ENCODE assay signal across 1 cellular context in the genomic region with DNA sequence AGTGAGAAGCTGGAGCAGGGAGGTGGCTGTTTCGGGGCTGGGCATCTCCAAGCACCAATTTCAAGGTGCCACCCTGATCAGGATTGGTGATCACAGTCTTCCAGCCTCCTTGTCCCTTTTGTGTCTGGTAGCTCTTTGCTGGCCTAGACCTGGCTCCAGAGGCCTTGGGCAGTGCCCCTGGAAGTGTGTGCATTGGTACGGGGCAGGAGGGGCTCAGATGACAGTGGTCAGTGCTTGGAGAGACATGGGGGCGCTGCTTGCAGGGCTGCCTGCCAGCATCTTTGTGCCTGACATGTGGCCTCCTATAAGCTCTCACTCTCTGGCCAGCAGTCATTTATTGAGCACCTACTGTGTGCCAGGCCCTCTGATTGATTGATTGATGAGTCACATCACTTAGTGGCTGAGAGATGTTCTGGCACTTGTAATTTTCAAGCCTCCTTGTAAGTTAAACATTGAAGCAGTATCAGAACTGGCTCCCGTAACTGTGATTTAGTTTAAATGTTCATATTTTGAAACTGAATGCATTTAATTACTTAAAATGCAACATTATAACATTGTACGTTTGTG.
A peak's percentile ranks its signal among the peaks of the same experiment; 100 is the strongest.
TF ChIP-seq lines count a peak whose summit lies in the region.

No MANE protein-coding gene starts in this region.

TF ChIP-seq in HepG2, 621 proteins besides CTCF, POLR2A, EP300 and RAD21 (continued from another document and continues in another):
- TF ChIP-seq, protein P1, sequence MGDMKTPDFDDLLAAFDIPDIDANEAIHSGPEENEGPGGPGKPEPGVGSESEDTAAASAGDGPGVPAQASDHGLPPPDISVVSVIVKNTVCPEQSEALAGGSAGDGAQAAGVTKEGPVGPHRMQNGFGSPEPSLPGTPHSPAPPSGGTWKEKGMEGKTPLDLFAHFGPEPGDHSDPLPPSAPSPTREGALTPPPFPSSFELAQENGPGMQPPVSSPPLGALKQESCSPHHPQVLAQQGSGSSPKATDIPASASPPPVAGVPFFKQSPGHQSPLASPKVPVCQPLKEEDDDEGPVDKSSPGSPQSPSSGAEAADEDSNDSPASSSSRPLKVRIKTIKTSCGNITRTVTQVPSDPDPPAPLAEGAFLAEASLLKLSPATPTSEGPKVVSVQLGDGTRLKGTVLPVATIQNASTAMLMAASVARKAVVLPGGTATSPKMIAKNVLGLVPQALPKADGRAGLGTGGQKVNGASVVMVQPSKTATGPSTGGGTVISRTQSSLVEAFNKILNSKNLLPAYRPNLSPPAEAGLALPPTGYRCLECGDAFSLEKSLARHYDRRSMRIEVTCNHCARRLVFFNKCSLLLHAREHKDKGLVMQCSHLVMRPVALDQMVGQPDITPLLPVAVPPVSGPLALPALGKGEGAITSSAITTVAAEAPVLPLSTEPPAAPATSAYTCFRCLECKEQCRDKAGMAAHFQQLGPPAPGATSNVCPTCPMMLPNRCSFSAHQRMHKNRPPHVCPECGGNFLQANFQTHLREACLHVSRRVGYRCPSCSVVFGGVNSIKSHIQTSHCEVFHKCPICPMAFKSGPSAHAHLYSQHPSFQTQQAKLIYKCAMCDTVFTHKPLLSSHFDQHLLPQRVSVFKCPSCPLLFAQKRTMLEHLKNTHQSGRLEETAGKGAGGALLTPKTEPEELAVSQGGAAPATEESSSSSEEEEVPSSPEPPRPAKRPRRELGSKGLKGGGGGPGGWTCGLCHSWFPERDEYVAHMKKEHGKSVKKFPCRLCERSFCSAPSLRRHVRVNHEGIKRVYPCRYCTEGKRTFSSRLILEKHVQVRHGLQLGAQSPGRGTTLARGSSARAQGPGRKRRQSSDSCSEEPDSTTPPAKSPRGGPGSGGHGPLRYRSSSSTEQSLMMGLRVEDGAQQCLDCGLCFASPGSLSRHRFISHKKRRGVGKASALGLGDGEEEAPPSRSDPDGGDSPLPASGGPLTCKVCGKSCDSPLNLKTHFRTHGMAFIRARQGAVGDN (CRISPR knock-in tag; IDR thresholded peaks at IDR 0.05), result 0 out of 2 replicates have a peak, but pooled peaks have one; percentile 18
- TF ChIP-seq, protein P2, sequence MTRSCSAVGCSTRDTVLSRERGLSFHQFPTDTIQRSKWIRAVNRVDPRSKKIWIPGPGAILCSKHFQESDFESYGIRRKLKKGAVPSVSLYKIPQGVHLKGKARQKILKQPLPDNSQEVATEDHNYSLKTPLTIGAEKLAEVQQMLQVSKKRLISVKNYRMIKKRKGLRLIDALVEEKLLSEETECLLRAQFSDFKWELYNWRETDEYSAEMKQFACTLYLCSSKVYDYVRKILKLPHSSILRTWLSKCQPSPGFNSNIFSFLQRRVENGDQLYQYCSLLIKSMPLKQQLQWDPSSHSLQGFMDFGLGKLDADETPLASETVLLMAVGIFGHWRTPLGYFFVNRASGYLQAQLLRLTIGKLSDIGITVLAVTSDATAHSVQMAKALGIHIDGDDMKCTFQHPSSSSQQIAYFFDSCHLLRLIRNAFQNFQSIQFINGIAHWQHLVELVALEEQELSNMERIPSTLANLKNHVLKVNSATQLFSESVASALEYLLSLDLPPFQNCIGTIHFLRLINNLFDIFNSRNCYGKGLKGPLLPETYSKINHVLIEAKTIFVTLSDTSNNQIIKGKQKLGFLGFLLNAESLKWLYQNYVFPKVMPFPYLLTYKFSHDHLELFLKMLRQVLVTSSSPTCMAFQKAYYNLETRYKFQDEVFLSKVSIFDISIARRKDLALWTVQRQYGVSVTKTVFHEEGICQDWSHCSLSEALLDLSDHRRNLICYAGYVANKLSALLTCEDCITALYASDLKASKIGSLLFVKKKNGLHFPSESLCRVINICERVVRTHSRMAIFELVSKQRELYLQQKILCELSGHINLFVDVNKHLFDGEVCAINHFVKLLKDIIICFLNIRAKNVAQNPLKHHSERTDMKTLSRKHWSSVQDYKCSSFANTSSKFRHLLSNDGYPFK (CRISPR knock-in tag; IDR thresholded peaks at IDR 0.05; ENCODE audit: borderline replicate concordance), result no peak
- TF ChIP-seq, protein P3, sequence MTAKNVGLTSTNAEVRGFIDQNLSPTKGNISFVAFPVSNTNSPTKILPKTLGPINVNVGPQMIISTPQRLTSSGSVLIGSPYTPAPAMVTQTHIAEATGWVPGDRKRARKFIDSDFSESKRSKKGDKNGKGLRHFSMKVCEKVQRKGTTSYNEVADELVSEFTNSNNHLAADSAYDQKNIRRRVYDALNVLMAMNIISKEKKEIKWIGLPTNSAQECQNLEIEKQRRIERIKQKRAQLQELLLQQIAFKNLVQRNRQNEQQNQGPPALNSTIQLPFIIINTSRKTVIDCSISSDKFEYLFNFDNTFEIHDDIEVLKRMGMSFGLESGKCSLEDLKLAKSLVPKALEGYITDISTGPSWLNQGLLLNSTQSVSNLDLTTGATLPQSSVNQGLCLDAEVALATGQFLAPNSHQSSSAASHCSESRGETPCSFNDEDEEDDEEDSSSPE (CRISPR knock-in tag; IDR thresholded peaks at IDR 0.05), result 0 out of 2 replicates have a peak, but pooled peaks have one; percentile 4
- TF ChIP-seq, protein P4, sequence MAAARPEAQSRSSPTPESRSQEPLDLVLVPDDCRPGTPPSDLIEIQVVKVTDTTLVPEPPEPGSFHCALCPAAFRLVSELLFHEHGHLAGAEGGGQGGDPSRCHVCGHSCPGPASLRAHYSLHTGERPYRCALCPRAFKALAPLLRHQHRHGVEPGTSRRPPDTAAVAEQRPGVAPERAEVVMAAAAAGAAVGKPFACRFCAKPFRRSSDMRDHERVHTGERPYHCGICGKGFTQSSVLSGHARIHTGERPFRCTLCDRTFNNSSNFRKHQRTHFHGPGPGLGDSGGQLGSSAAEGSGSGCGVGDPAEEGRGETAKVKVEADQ (CRISPR knock-in tag; IDR thresholded peaks at IDR 0.05; ENCODE audit: borderline replicate concordance), result 0 out of 2 replicates have a peak, but pooled peaks have one; percentile 77
- TF ChIP-seq ZNF598 (CRISPR knock-in tag; IDR thresholded peaks at IDR 0.05; ENCODE audit: borderline replicate concordance) (0 out of 2 replicates have a peak, but pooled peaks have one; percentile 18), ZNF441 (CRISPR knock-in tag; IDR thresholded peaks at IDR 0.05; ENCODE audit: borderline replicate concordance) (0 out of 2 replicates have a peak, but pooled peaks have one; percentile 16), ZNF672 (CRISPR knock-in tag; IDR thresholded peaks at IDR 0.05) (no peak), HNRNPL (IDR thresholded peaks at IDR 0.05; ENCODE audit: low read depth, low read length) (0 out of 2 replicates have a peak, but pooled peaks have one; percentile 65), CHCHD3 (CRISPR knock-in tag; IDR thresholded peaks at IDR 0.05) (no peak), IKZF4 (CRISPR knock-in tag; IDR thresholded peaks at IDR 0.05; ENCODE audit: borderline replicate concordance, low read depth, not compliant biosample characterization) (peak; percentile 3), TBX2 (CRISPR knock-in tag; IDR thresholded peaks at IDR 0.05; ENCODE audit: borderline replicate concordance) (peak; percentile 24), ZNF879 (CRISPR knock-in tag; IDR thresholded peaks at IDR 0.05) (0 out of 2 replicates have a peak, but pooled peaks have one; percentile 49), ZNF589 (CRISPR knock-in tag; conservative IDR thresholded peaks at IDR 0.05) (peak; percentile 47; the same call in 1 of the 2 replicates), ISX (CRISPR knock-in tag; conservative IDR thresholded peaks at IDR 0.05) (no peak), KDM6A (CRISPR knock-in tag; IDR thresholded peaks at IDR 0.05; ENCODE audit: low read depth) (peak; percentile 5; the same call in 1 of the 2 replicates), SRSF1 (optimal IDR thresholded peaks at IDR 0.05; ENCODE audit: low read depth, low read length) (no peak)
- TF ChIP-seq, protein P5, sequence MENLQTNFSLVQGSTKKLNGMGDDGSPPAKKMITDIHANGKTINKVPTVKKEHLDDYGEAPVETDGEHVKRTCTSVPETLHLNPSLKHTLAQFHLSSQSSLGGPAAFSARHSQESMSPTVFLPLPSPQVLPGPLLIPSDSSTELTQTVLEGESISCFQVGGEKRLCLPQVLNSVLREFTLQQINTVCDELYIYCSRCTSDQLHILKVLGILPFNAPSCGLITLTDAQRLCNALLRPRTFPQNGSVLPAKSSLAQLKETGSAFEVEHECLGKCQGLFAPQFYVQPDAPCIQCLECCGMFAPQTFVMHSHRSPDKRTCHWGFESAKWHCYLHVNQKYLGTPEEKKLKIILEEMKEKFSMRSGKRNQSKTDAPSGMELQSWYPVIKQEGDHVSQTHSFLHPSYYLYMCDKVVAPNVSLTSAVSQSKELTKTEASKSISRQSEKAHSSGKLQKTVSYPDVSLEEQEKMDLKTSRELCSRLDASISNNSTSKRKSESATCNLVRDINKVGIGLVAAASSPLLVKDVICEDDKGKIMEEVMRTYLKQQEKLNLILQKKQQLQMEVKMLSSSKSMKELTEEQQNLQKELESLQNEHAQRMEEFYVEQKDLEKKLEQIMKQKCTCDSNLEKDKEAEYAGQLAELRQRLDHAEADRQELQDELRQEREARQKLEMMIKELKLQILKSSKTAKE (CRISPR knock-in tag; IDR thresholded peaks at IDR 0.05; ENCODE audit: borderline replicate concordance), result 0 out of 2 replicates have a peak, but pooled peaks have one; percentile 48
- TF ChIP-seq, protein P6, sequence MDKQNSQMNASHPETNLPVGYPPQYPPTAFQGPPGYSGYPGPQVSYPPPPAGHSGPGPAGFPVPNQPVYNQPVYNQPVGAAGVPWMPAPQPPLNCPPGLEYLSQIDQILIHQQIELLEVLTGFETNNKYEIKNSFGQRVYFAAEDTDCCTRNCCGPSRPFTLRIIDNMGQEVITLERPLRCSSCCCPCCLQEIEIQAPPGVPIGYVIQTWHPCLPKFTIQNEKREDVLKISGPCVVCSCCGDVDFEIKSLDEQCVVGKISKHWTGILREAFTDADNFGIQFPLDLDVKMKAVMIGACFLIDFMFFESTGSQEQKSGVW (CRISPR knock-in tag; IDR thresholded peaks at IDR 0.05; ENCODE audit: borderline replicate concordance), result no peak
- TF ChIP-seq, protein P7, sequence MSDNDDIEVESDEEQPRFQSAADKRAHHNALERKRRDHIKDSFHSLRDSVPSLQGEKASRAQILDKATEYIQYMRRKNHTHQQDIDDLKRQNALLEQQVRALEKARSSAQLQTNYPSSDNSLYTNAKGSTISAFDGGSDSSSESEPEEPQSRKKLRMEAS (IDR thresholded peaks at IDR 0.05), result peak; percentile 29; the same call in 1 of the 2 replicates
- TF ChIP-seq, protein P8, sequence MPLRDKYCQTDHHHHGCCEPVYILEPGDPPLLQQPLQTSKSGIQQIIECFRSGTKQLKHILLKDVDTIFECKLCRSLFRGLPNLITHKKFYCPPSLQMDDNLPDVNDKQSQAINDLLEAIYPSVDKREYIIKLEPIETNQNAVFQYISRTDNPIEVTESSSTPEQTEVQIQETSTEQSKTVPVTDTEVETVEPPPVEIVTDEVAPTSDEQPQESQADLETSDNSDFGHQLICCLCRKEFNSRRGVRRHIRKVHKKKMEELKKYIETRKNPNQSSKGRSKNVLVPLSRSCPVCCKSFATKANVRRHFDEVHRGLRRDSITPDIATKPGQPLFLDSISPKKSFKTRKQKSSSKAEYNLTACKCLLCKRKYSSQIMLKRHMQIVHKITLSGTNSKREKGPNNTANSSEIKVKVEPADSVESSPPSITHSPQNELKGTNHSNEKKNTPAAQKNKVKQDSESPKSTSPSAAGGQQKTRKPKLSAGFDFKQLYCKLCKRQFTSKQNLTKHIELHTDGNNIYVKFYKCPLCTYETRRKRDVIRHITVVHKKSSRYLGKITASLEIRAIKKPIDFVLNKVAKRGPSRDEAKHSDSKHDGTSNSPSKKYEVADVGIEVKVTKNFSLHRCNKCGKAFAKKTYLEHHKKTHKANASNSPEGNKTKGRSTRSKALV (CRISPR knock-in tag; IDR thresholded peaks at IDR 0.05), result no peak
- TF ChIP-seq, protein P9, sequence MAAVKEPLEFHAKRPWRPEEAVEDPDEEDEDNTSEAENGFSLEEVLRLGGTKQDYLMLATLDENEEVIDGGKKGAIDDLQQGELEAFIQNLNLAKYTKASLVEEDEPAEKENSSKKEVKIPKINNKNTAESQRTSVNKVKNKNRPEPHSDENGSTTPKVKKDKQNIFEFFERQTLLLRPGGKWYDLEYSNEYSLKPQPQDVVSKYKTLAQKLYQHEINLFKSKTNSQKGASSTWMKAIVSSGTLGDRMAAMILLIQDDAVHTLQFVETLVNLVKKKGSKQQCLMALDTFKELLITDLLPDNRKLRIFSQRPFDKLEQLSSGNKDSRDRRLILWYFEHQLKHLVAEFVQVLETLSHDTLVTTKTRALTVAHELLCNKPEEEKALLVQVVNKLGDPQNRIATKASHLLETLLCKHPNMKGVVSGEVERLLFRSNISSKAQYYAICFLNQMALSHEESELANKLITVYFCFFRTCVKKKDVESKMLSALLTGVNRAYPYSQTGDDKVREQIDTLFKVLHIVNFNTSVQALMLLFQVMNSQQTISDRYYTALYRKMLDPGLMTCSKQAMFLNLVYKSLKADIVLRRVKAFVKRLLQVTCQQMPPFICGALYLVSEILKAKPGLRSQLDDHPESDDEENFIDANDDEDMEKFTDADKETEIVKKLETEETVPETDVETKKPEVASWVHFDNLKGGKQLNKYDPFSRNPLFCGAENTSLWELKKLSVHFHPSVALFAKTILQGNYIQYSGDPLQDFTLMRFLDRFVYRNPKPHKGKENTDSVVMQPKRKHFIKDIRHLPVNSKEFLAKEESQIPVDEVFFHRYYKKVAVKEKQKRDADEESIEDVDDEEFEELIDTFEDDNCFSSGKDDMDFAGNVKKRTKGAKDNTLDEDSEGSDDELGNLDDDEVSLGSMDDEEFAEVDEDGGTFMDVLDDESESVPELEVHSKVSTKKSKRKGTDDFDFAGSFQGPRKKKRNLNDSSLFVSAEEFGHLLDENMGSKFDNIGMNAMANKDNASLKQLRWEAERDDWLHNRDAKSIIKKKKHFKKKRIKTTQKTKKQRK (IDR thresholded peaks at IDR 0.05; ENCODE audit: low read length), result no peak
- TF ChIP-seq, protein P10, sequence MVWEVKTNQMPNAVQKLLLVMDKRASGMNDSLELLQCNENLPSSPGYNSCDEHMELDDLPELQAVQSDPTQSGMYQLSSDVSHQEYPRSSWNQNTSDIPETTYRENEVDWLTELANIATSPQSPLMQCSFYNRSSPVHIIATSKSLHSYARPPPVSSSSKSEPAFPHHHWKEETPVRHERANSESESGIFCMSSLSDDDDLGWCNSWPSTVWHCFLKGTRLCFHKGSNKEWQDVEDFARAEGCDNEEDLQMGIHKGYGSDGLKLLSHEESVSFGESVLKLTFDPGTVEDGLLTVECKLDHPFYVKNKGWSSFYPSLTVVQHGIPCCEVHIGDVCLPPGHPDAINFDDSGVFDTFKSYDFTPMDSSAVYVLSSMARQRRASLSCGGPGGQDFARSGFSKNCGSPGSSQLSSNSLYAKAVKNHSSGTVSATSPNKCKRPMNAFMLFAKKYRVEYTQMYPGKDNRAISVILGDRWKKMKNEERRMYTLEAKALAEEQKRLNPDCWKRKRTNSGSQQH (CRISPR knock-in tag; IDR thresholded peaks at IDR 0.05; ENCODE audit: low read depth), result peak; percentile 10; the same call in 1 of the 2 replicates
